1 cellular context compared by ENCODE assay signal in genomic region chr12:1595026-1595561, GRCh38.
A peak's percentile ranks its signal among the peaks of the same experiment; 100 is the strongest.
TF ChIP-seq lines count a peak whose summit lies in the region.

No MANE protein-coding gene starts in this region.

TF ChIP-seq in H1, 55 proteins besides CTCF, POLR2A, EP300 and RAD21:
- peak; percentile 47; the same call in 1 of the 2 replicates for TF ChIP-seq BACH1 (IDR thresholded peaks at IDR 0.05; ENCODE audit: low read length)
- TF ChIP-seq SP1 (IDR thresholded peaks at IDR 0.05; ENCODE audit: low read depth, low read length): no peak
- no peak for TF ChIP-seq TCF12 (IDR thresholded peaks at IDR 0.05; ENCODE audit: low read depth, low read length)
- peak; percentile 69 for TF ChIP-seq KDM4A (IDR thresholded peaks at IDR 0.05; ENCODE audit: low read depth, low read length, severe bottlenecking)
- 0 out of 2 replicates have a peak, but pooled peaks have one; percentile 0 for TF ChIP-seq SP4 (IDR thresholded peaks at IDR 0.05; ENCODE audit: low read length)
- peak; percentile 62 for TF ChIP-seq SAP30 (IDR thresholded peaks at IDR 0.05; ENCODE audit: insufficient read depth, insufficient replicate concordance, low read length)
- TF ChIP-seq SUZ12 (IDR thresholded peaks at IDR 0.05; ENCODE audit: low read length): 0 out of 2 replicates have a peak, but pooled peaks have one; percentile 11
